Comparison of ENCODE assay signal across 26 cellular contexts in the genomic region with DNA sequence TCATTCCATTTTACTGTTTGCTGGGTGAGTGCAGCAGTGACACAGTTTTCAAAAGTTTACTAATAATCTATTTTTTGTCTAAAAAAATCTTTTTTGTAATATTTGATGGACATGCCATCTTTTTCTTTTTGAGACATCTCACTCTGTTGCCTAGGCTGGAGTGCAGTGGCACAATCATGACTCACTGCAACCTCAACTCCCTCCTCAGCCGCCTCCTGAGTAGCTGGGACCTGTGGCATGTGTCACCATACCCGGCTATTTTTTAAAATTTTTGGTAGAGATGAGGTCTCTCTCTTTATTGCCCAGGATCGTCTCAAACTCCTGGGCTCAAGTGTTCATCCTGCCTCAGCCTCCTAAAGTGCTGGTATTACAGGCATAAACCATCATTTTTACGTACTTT.
"Had no signal": no experiment of that assay in that cellular context is flagged by ENCODE, and none has a peak within 500 bp of the region (broad histone marks: within the 10 kb centered on the region; RNA-seq: fewer than 3 reads in every experiment).

No MANE protein-coding gene starts in this region.

- H3K9me3 Mint-ChIP-seq: activated CD4-positive, alpha-beta T cell treated with anti-CD3 and anti-CD28 coated beads, Interleukin-2, amount 10 ng/mL, durations not matched to agents 24 days and 14 days; activated naive CD4-positive, alpha-beta T cell treated with anti-CD3 and anti-CD28 coated beads, Interleukin-2, amount 50 U/mL, for 72 hours; activated T-cell treated with anti-CD3 and anti-CD28 coated beads, Interleukin-2, amount 50 U/mL, for 24 hours; activated T-helper 1 cell treated with anti-CD3 and anti-CD28 coated beads, Interleukin-12 subunit alpha, Interleukin-12 subunit beta, Interleukin-2, Interleukin-4 antibody, amounts not matched to agents 30 ng/mL and 10 ng/mL and 1 ng/mL, durations not matched to agents 14 hours and 24 hours and 36 hours; T-helper 2 cell treated with Interferon-gamma antibody and Interleukin-4, amounts not matched to agents 5 μg/mL and 100 μg/mL, for 36 hours; WTC11 had no signal

- H3K4me3 Mint-ChIP-seq: activated CD4-positive, alpha-beta T cell treated with anti-CD3 and anti-CD28 coated beads, Interleukin-2, amount 10 ng/mL, durations not matched to agents 24 days and 14 days; activated CD8-positive, alpha-beta memory T cell treated with anti-CD3 and anti-CD28 coated beads, Interleukin-2, amount 10 ng/mL, durations not matched to agents 7 days and 5 days; activated T-cell treated with anti-CD3 and anti-CD28 coated beads, Interleukin-2, amount 50 U/mL, for 24 hours; activated T-helper 1 cell treated with anti-CD3 and anti-CD28 coated beads, Interleukin-12 subunit alpha, Interleukin-12 subunit beta, Interleukin-2, Interleukin-4 antibody, amounts not matched to agents 30 ng/mL and 10 ng/mL and 1 ng/mL, durations not matched to agents 14 hours and 24 hours and 36 hours; T-helper 2 cell treated with Interferon-gamma antibody and Interleukin-4, amounts not matched to agents 5 μg/mL and 100 μg/mL, for 36 hours; WTC11 had no signal

- H3K27ac Mint-ChIP-seq: activated CD4-positive, alpha-beta T cell treated with anti-CD3 and anti-CD28 coated beads, Interleukin-2, amount 10 ng/mL, durations not matched to agents 24 days and 14 days; activated CD8-positive, alpha-beta memory T cell treated with anti-CD3 and anti-CD28 coated beads, Interleukin-2, amount 10 ng/mL, durations not matched to agents 7 days and 5 days; activated T-cell treated with anti-CD3 and anti-CD28 coated beads, Interleukin-2, amount 50 U/mL, for 24 hours; activated T-helper 1 cell treated with anti-CD3 and anti-CD28 coated beads, Interleukin-12 subunit alpha, Interleukin-12 subunit beta, Interleukin-2, Interleukin-4 antibody, amounts not matched to agents 30 ng/mL and 10 ng/mL and 1 ng/mL, durations not matched to agents 14 hours and 24 hours and 36 hours; T-helper 2 cell treated with Interferon-gamma antibody and Interleukin-4, amounts not matched to agents 5 μg/mL and 100 μg/mL, for 36 hours had no signal

- H3K4me3 ChIP-seq: SJCRH30 had no signal

- DNase-seq: activated CD4-positive, alpha-beta T cell treated with anti-CD3 and anti-CD28 coated beads, Interleukin-2, amount 10 ng/mL, durations not matched to agents 24 days and 14 days; activated CD4-positive, CD25-positive, alpha-beta regulatory T cell treated with anti-CD3 and anti-CD28 coated beads, Interleukin-2, amount 50 U/mL, for 72 hours; activated CD8-positive, alpha-beta memory T cell treated with anti-CD3 and anti-CD28 coated beads, Interleukin-2, amount 10 ng/mL, durations not matched to agents 7 days and 5 days; activated effector memory CD4-positive, alpha-beta T cell treated with anti-CD3 and anti-CD28 coated beads, Interleukin-2, amount 50 U/mL, for 16 hours; activated naive CD4-positive, alpha-beta T cell treated with Interleukin-2 at 50 U/mL for 16 hours; activated T-cell treated with anti-CD3 and anti-CD28 coated beads, Interleukin-2, amount 50 U/mL, for 24 hours; brain microvascular endothelial cell; cerebellar nuclear complex; MV-4-11; NCI-H1105; NCI-H1436; NCI-H1694 treated with DMSO at 0.1 percent for 48 hours; NCI-H2029 treated with DMSO at 0.1 percent for 48 hours; NCI-H510A treated with DMSO at 0.1 percent for 48 hours; NCI-H69; NK-92 treated with Interleukin-12 subunit alpha and Interleukin-12 subunit beta, amount 100 ng/mL, for 24 hours; OCI-M1; Right ventricle myocardium superior; SJCRH30; SK-N-SH; SW 1271 had no signal

- H3K27me3 Mint-ChIP-seq: activated CD4-positive, alpha-beta T cell treated with anti-CD3 and anti-CD28 coated beads, Interleukin-2, amount 10 ng/mL, durations not matched to agents 24 days and 14 days; activated CD8-positive, alpha-beta memory T cell treated with anti-CD3 and anti-CD28 coated beads, Interleukin-2, amount 10 ng/mL, durations not matched to agents 7 days and 5 days; activated T-cell treated with anti-CD3 and anti-CD28 coated beads, Interleukin-2, amount 50 U/mL, for 24 hours had no signal

- ATAC-seq: activated CD8-positive, alpha-beta memory T cell treated with anti-CD3 and anti-CD28 coated beads, Interleukin-2, amount 10 ng/mL, durations not matched to agents 7 days and 5 days; Panc1; WTC11 had no signal

- H3K36me3 Mint-ChIP-seq: activated naive CD4-positive, alpha-beta T cell treated with anti-CD3 and anti-CD28 coated beads, Interleukin-2, amount 50 U/mL, for 72 hours; WTC11 had no signal
